9 cellular contexts compared by ENCODE assay signal in genomic region chr4:2570551-2571222, GRCh38. TPM values are rescaled to one million over a fixed set of nuclear protein-coding genes. Genes with fewer than 3 reads are reported as not detected.
DNase-seq lines count a peak whose midpoint lies in the region; ATAC-seq and TF ChIP-seq lines count a peak whose summit lies in the region.
"Had no signal": no experiment of that assay in that cellular context is flagged by ENCODE, and none has a peak within 500 bp of the region (broad histone marks: within the 10 kb centered on the region; RNA-seq: fewer than 3 reads in every experiment).

No MANE protein-coding gene starts in this region.

- peaks cover 2 to 59% (median 41%) of the 10 kb centered on the region in 9 donors for H3K4me1 ChIP-seq in heart right ventricle
- H3K4me1 ChIP-seq: A549 had no signal

- H3K36me3 ChIP-seq in heart right ventricle, result peaks cover 0 to 30% (median 0%) of the 10 kb centered on the region in 9 donors

- no peak overlapping the region for H3K4me3 ChIP-seq in heart right ventricle
- H3K4me3 ChIP-seq: A549 had no signal

- no peaks in the 10 kb centered on the region for H3K9me3 ChIP-seq in heart right ventricle
- H3K9me3 ChIP-seq: A549 had no signal

- H3K27me3 ChIP-seq in heart right ventricle, result no peaks in the 10 kb centered on the region

- peak overlapping the region; percentile 82 for H3K27ac Mint-ChIP-seq in activated CD4-positive, alpha-beta T cell treated with anti-CD3 and anti-CD28 coated beads, Interleukin-2, amount 10 ng/mL, durations not matched to agents 24 days and 14 days

- DNase-seq in activated effector memory CD4-positive, alpha-beta T cell treated with anti-CD3 and anti-CD28 coated beads, Interleukin-2, amount 50 U/mL, for 16 hours, result peak; percentile 67
- no peak for DNase-seq in activated effector memory CD4-positive, alpha-beta T cell treated with Interleukin-2 at 50 U/mL for 16 hours
- peak; percentile 91 for DNase-seq in activated CD4-positive, alpha-beta T cell treated with anti-CD3 and anti-CD28 coated beads, Interleukin-2, amount 10 ng/mL, durations not matched to agents 24 days and 14 days
- DNase-seq in heart right ventricle (peak in 1 of 2 donors; percentile 26), GM03348 (ENCODE audit: low spot score) (no peak), AML-193 (lab: John Stamatoyannopoulos, UW) (no peak)
- DNase-seq in stimulated activated CD8-positive, alpha-beta memory T cell treated with anti-CD3 and anti-CD28 coated beads, Interleukin-2, amount 100 ng/mL, for 48 hours (ENCODE audit: low read depth in 2 of 2), result peak; percentile 36 to 49

- H3K9me3 Mint-ChIP-seq in activated CD4-positive, alpha-beta T cell treated with anti-CD3 and anti-CD28 coated beads, Interleukin-2, amount 10 ng/mL, durations not matched to agents 24 days and 14 days, result no peaks in the 10 kb centered on the region

- H3K27me3 Mint-ChIP-seq in activated CD4-positive, alpha-beta T cell treated with anti-CD3 and anti-CD28 coated beads, Interleukin-2, amount 10 ng/mL, durations not matched to agents 24 days and 14 days, result no peaks in the 10 kb centered on the region

- peak overlapping the region in 8 of 10 donors; percentile 27 to 78 (median 56) for H3K27ac ChIP-seq in heart right ventricle
- H3K27ac ChIP-seq: A549 had no signal

- H3K36me3 Mint-ChIP-seq in activated CD4-positive, alpha-beta T cell treated with anti-CD3 and anti-CD28 coated beads, Interleukin-2, amount 10 ng/mL, durations not matched to agents 24 days and 14 days (ENCODE audit: low read depth), result peaks cover 16% of the 10 kb centered on the region

- 60 to 71% methylated on average over 11 of the region's 11 CpGs for WGBS in heart right ventricle, 2 donors

- peaks cover 40% of the 10 kb centered on the region for H3K4me1 Mint-ChIP-seq in activated CD4-positive, alpha-beta T cell treated with anti-CD3 and anti-CD28 coated beads, Interleukin-2, amount 10 ng/mL, durations not matched to agents 24 days and 14 days

- H3K4me3 Mint-ChIP-seq in activated CD4-positive, alpha-beta T cell treated with anti-CD3 and anti-CD28 coated beads, Interleukin-2, amount 10 ng/mL, durations not matched to agents 24 days and 14 days, result peak overlapping the region; percentile 46

- ATAC-seq in heart right ventricle (peak; percentile 46 to 88 (median 76)), GM18858 (IDR thresholded peaks at IDR 0.05; ENCODE audit: unreplicated experiment) (no peak)
- ATAC-seq: A549 had no signal

- intact Hi-C loops in activated CD4-positive, alpha-beta T cell treated with anti-CD3 and anti-CD28 coated beads, Interleukin-2, amount 10 ng/mL, durations not matched to agents 24 days and 14 days (cut with micrococcal nuclease), result loop anchor here (2.0 kb wide), 1 partner anchor 34 kb away; the partner anchor contains the start of gene FAM193A
- intact Hi-C loops in heart right ventricle (cut with DNase I), result no loop called here

- no peak for TF ChIP-seq CTCF in heart right ventricle (IDR thresholded peaks at IDR 0.05)

RNA-seq across cellular contexts. Expression of gene FAM193A, which starts 34.2 kb away (rescaled TPM):
- total RNA-seq in activated CD4-positive, alpha-beta T cell treated with anti-CD3 and anti-CD28 coated beads, Interleukin-2, amount 10 ng/mL, durations not matched to agents 24 days and 14 days, result 29.5 and 30.1 TPM in 2 replicates
- total RNA-seq in heart right ventricle, result 10 to 100 TPM; 12.6 to 20.6 (median 16.3) TPM
- polyA plus RNA-seq in heart right ventricle, result 10 to 100 TPM in 1 of 2 donors, 1 to 10 TPM in 1; 7.5 to 14.3 TPM

Comparison
In these comparisons a context has a peak if more than half of its experiments do, and no peak if none do; other contexts are left out.
1. DNase-seq: peak in activated effector memory CD4-positive, alpha-beta T cell treated with anti-CD3 and anti-CD28 coated beads, Interleukin-2, amount 50 U/mL, for 16 hours (single experiment), activated CD4-positive, alpha-beta T cell treated with anti-CD3 and anti-CD28 coated beads, Interleukin-2, amount 10 ng/mL, durations not matched to agents 24 days and 14 days (single experiment) and stimulated activated CD8-positive, alpha-beta memory T cell treated with anti-CD3 and anti-CD28 coated beads, Interleukin-2, amount 100 ng/mL, for 48 hours (2 of 2); none in activated effector memory CD4-positive, alpha-beta T cell treated with Interleukin-2 at 50 U/mL for 16 hours (single experiment), GM03348 (single experiment) and AML-193 (0 of 2).